8 cellular contexts compared by ENCODE assay signal in the genomic region with DNA sequence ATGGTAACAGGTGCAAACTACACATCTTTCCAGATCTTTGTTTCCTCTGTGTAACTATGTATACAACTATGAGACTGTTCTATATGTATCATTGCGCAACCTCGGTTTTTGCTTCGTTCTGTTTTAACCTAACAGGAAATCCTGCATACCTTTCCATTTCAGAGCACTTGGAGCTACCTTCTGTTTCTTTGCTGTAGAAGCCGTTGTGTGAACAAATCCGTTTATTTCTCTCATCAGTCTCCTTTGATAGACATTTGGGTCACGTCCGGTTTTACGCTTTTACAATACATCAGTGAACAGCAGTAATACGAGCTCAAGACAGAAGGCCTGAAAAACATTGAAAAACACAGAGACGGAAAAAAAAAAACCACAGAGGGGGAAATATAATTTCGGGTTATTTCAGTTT. TPM values are rescaled to one million over a fixed set of nuclear protein-coding genes. Genes with fewer than 3 reads are reported as not detected.
DNase-seq lines count a peak whose midpoint lies in the region; ATAC-seq, FAIRE-seq and TF ChIP-seq lines count a peak whose summit lies in the region.

No MANE protein-coding gene starts in this region.

- H3K4me1 Mint-ChIP-seq in naive B cell = peaks cover 42 to 53% (median 52%) of the 10 kb centered on the region in 3 donors

- TF ChIP-seq CTCF in left ventricle myocardium inferior (IDR thresholded peaks at IDR 0.05; ENCODE audit: borderline replicate concordance) (no peak), OCI-LY7 (conservative IDR thresholded peaks at IDR 0.05; ENCODE audit: low read length) (no peak), coronary artery (IDR thresholded peaks at IDR 0.05) (no peak), GM13976 (IDR thresholded peaks at IDR 0.05; ENCODE audit: borderline replicate concordance, control extremely low read depth, extremely low read depth, insufficient read depth, missing control alignments) (no peak), D721Med (IDR thresholded peaks at IDR 0.05; ENCODE audit: insufficient read depth, missing control alignments) (no peak)

- peaks cover 67% of the 10 kb centered on the region for H3K4me1 ChIP-seq in left ventricle myocardium inferior
- peaks cover 78% of the 10 kb centered on the region for H3K4me1 ChIP-seq in OCI-LY7 (ENCODE audit: insufficient read depth, low read length, poor library complexity, severe bottlenecking)

- no peaks in the 10 kb centered on the region for H4K20me1 ChIP-seq in OCI-LY7 (ENCODE audit: insufficient read depth, low read length)

- peak overlapping the region; percentile 92 to 99 (median 96) for H3K27ac Mint-ChIP-seq in naive B cell

- ATAC-seq in Right ventricle myocardium inferior (no peak), naive B cell (ENCODE audit: low read depth in 2 of 2) (peak; percentile 23 to 31)

- peak overlapping the region; percentile 69 for H3K4me2 ChIP-seq in OCI-LY7 (ENCODE audit: low read length)

- peak overlapping the region; percentile 88 to 100 (median 98) for H3K4me3 Mint-ChIP-seq in naive B cell

- no peaks in the 10 kb centered on the region for H3K36me3 Mint-ChIP-seq in naive B cell

- no peaks in the 10 kb centered on the region for H3K9me2 ChIP-seq in OCI-LY7 (ENCODE audit: insufficient read depth, low read length)

- intact Hi-C loops in left ventricle myocardium inferior (cut with micrococcal nuclease) = no loop called here
- intact Hi-C loops in Right ventricle myocardium inferior (cut with DNase I) = loop anchor here (5.0 kb wide), 3 partner anchors 81 to 191 kb away; a partner anchor contains a TSS
- intact Hi-C loops in OCI-LY7 (cut with micrococcal nuclease; ENCODE audit: unreplicated experiment) = loop anchor here (5.0 kb wide), 2 partner anchors 336 to 396 kb away; a partner anchor contains a TSS

- peaks cover 25% of the 10 kb centered on the region; the same call in 1 of the 2 replicates for H3K79me2 ChIP-seq in OCI-LY7 (ENCODE audit: insufficient read depth, low read depth, low read length)

- H3K27me3 ChIP-seq in left ventricle myocardium inferior (ENCODE audit: low read depth) = no peaks in the 10 kb centered on the region

- FAIRE-seq in D721Med (lab: Jason Lieb, UNC) = no peak

- in situ Hi-C loops in GM13976 (cut with MboI; ENCODE audit: low sequenced_read_pairs, unreplicated experiment) = no loop called here

- DNase-seq in left ventricle myocardium inferior = no peak
- DNase-seq in Right ventricle myocardium inferior (ENCODE audit: missing footprints) = no peak
- peak; percentile 86 for DNase-seq in OCI-LY7 (ENCODE audit: low spot score)
- no peak for DNase-seq in coronary artery (ENCODE audit: low spot score)
- DNase-seq in naive B cell = peak; percentile 56
- no peak for DNase-seq in GM13976 (ENCODE audit: low spot score)
- DNase-seq in D721Med (ENCODE audit: insufficient read length, low spot score) = no peak
- no peak for DNase-seq in UCSD-AML1 (lab: John Stamatoyannopoulos, UW; ENCODE audit: unreplicated experiment)

- peak overlapping the region; percentile 35; the same call in 1 of the 2 replicates for H2AFZ ChIP-seq in OCI-LY7 (ENCODE audit: low read length)

- no peaks in the 10 kb centered on the region for H3K36me3 ChIP-seq in left ventricle myocardium inferior
- H3K36me3 ChIP-seq in OCI-LY7 (ENCODE audit: insufficient read depth, low read length) = peaks cover 9% of the 10 kb centered on the region; the same call in 1 of the 2 replicates

- BruUV-seq in OCI-LY7 (replicated peaks; lab: Mats Ljungman, UMichigan) = TSS peak; percentile 91

- H3K27ac ChIP-seq in left ventricle myocardium inferior (replicated peaks) (peak overlapping the region; percentile 94), OCI-LY7 (ENCODE audit: low read depth, low read length, poor library complexity, severe bottlenecking) (peak overlapping the region; percentile 88), coronary artery (peak overlapping the region in 1 of 2 donors; percentile 49)

- no peaks in the 10 kb centered on the region for H3K9me3 Mint-ChIP-seq in naive B cell

- H3K27me3 Mint-ChIP-seq in naive B cell = no peaks in the 10 kb centered on the region

- POLR2A ChIA-PET in OCI-LY7 (lab: Charles Lee) = interaction anchor here (0.6 to 7.3 kb wide), 18 partner anchors 9 to 951 kb away, joined by 3 to 71 read pairs (median 4); a partner anchor contains a TSS

- H3K9me3 ChIP-seq in left ventricle myocardium inferior (replicated peaks) (no peaks in the 10 kb centered on the region), OCI-LY7 (ENCODE audit: low read length) (no peaks in the 10 kb centered on the region)

- CTCF ChIA-PET in OCI-LY7 (lab: Charles Lee; ENCODE audit: unreplicated experiment) = no interaction called here

- H3K4me3 ChIP-seq in left ventricle myocardium inferior (peak overlapping the region; percentile 71), OCI-LY7 (ENCODE audit: low read depth, low read length, poor library complexity, severe bottlenecking) (peak overlapping the region; percentile 72), coronary artery (peak overlapping the region; percentile 66)

RNA-seq across cellular contexts. Expression of a gene that starts 10.5 kb away (rescaled TPM):
- total RNA-seq in left ventricle myocardium inferior (430 TPM), Right ventricle myocardium inferior (355 TPM), OCI-LY7 (2022) (321 and 330 TPM in 2 replicates)
- total RNA-seq in OCI-LY7 (2014; rRNA removed; shearing (Covaris generic)) = 410 and 604 TPM in 2 replicates
- polyA plus RNA-seq in naive B cell (ENCODE audit: low read depth in 6 of 6) = 100 to 1,000 TPM; 369 to 762 (median 520) TPM

RNA-seq across cellular contexts. Expression of a gene that starts 12.9 kb away (rescaled TPM):
- total RNA-seq in left ventricle myocardium inferior (3.0 TPM), Right ventricle myocardium inferior (2.9 TPM), OCI-LY7 (2022) (37.6 and 41.2 TPM in 2 replicates)
- 18.3 and 22.8 TPM in 2 replicates for total RNA-seq in OCI-LY7 (2014; rRNA removed; shearing (Covaris generic))
- polyA plus RNA-seq in naive B cell (ENCODE audit: low read depth in 6 of 6) = 1 to 10 TPM; 1.6 to 4.5 (median 3.2) TPM

RNA-seq across cellular contexts. Expression of a gene that starts 13.6 kb away (rescaled TPM):
- total RNA-seq in left ventricle myocardium inferior (55.3 TPM), Right ventricle myocardium inferior (61.2 TPM), OCI-LY7 (2022) (121 and 129 TPM in 2 replicates)
- 71.1 and 94.6 TPM in 2 replicates for total RNA-seq in OCI-LY7 (2014; rRNA removed; shearing (Covaris generic))
- 100 to 1,000 TPM; 145 to 193 (median 151) TPM for polyA plus RNA-seq in naive B cell (ENCODE audit: low read depth in 6 of 6)

Comparison
In these comparisons a context has a peak if more than half of its experiments do, and no peak if none do; other contexts are left out.
1. DNase-seq: peak in OCI-LY7 (single experiment) and naive B cell (single experiment); none in left ventricle myocardium inferior (single experiment), Right ventricle myocardium inferior (single experiment), coronary artery (single experiment), GM13976 (single experiment), D721Med (single experiment) and UCSD-AML1 (single experiment).
2. Peak in every context shown above with its lines, with median percentiles within 50 percentile points of each other: H3K4me3 ChIP-seq.